8 cellular contexts compared by ENCODE assay signal in the genomic region with DNA sequence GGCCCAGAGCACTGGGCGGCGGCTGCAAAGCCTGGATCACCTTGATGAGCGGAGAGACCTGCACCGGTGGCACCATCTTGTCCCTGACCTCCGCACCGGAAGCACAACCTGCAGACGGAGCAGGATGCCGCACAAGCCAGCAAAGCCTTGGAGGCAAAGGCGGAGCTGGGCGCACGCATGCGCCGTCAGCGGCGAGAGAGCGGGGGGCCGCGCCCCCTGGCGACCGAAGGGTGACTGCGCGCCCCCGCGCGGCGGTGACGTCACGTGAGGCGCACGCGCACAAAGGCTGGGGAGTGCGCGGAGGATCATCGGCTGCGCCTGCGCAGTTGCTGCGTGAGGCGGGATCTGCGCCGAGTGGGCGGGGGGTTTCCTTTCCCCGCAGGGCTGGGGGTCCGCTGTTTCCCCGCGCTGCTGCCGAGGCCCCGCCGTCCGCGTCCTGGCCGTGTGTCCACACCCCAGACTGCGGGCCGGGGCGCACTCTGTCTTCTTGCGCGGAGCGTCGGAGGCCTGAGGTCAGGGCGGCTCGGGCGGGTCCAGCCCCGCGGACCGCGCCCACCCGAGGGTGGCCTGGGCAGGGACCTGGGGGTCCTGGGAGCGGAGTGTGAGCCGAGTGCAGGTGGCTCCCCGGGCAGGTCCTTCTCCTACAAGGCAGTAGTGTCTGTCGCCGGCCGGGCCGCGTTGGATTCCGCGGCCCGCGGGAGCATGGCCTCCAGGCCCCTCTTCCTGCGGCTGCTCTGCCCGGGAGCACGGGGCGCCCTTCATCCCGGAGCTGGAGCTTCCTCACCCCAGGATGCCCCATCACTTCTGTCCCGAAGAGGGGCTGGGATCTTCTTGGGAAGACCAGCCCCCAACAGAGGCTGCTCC. TPM values are rescaled to one million over a fixed set of nuclear protein-coding genes. Genes with fewer than 3 reads are reported as not detected.
DNase-seq lines count a peak whose midpoint lies in the region; ATAC-seq, FAIRE-seq and TF ChIP-seq lines count a peak whose summit lies in the region.

A gene with protein sequence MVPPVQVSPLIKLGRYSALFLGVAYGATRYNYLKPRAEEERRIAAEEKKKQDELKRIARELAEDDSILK (minus strand): TSS at position 105 of the 864 bp plus-strand sequence. CDS start 29 bp downstream, at position 76.
A gene with protein sequence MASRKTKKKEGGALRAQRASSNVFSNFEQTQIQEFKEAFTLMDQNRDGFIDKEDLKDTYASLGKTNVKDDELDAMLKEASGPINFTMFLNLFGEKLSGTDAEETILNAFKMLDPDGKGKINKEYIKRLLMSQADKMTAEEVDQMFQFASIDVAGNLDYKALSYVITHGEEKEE (plus strand): TSS at position 371 of the 864 bp plus-strand sequence. CDS start 3,485 bp downstream, outside the sequence.

- TF ChIP-seq CTCF in AG04450 (IDR thresholded peaks at IDR 0.05; ENCODE audit: low read depth, low read length) (peak; percentile 76), VCaP (conservative IDR thresholded peaks at IDR 0.05) (peak; percentile 96), breast epithelium (IDR thresholded peaks at IDR 0.05) (peak; percentile 79 to 95 (median 93))

- WGBS in small intestine, 3 donors: 0 to 1% (median 0%) methylated on average over 44 to 84 of the region's 84 CpGs

- H3K36me3 ChIP-seq in breast epithelium (no peaks in the 10 kb centered on the region), small intestine (ENCODE audit: control insufficient read depth in 2 of 2, insufficient read depth in 2 of 2, low read length in 2 of 2) (peaks cover 6 to 9% of the 10 kb centered on the region in 2 donors)

- H3K9me3 ChIP-seq in AG04450 (ENCODE audit: control insufficient read depth, insufficient read depth, low read length) (no peaks in the 10 kb centered on the region; the same call in 1 of the 2 replicates), breast epithelium (no peaks in the 10 kb centered on the region), small intestine (ENCODE audit: control insufficient read depth, low read depth) (no peaks in the 10 kb centered on the region)

- POLR2A ChIA-PET in AG04450 (lab: Yijun Ruan, JAX): interaction anchor here (0.7 to 1.4 kb wide), 4 partner anchors 8 to 175 kb away, joined by 3 to 11 read pairs (median 4); no protein-coding TSS in a partner anchor

- TF ChIP-seq POLR2A in breast epithelium (IDR thresholded peaks at IDR 0.05): peak; percentile 76

- intact Hi-C loops in breast epithelium (cut with DNase I; ENCODE audit: low total_unique reads): loop anchor here (10.0 kb wide), 1 partner anchor 320 kb away; a partner anchor contains a TSS

- H3K27ac ChIP-seq in AG04450 (ENCODE audit: low read depth, low read length) (peak within 1 kb of the TSS; percentile 21), VCaP (peak within 1 kb of the TSS; percentile 92), breast epithelium (peak within 1 kb of the TSS; percentile 94 to 98), small intestine (ENCODE audit: low read depth in 1 of 2, low read length in 1 of 2) (peak within 1 kb of the TSS; percentile 89 to 90)

- ATAC-seq in GM18870 (IDR thresholded peaks at IDR 0.05; ENCODE audit: unreplicated experiment) (peak; percentile 74), HG03135 (IDR thresholded peaks at IDR 0.05; ENCODE audit: unreplicated experiment) (peak; percentile 80)

- FAIRE-seq in small intestine (lab: Jason Lieb, UNC): no peak

- CTCF ChIA-PET in AG04450 (lab: Charles Lee): interaction anchor here (0.6 to 1.3 kb wide), 5 partner anchors 9 to 558 kb away, joined by 3 to 4 read pairs (median 3); no protein-coding TSS in a partner anchor

- no peaks in the 10 kb centered on the region for H3K27me3 ChIP-seq in AG04450 (ENCODE audit: control insufficient read depth, insufficient read depth, low read length)
- no peaks in the 10 kb centered on the region for H3K27me3 ChIP-seq in breast epithelium
- H3K27me3 ChIP-seq in small intestine (ENCODE audit: control insufficient read depth in 2 of 2, insufficient read depth in 2 of 2, low read length in 2 of 2): no peaks in the 10 kb centered on the region

- H3K4me1 ChIP-seq in breast epithelium (peaks cover 10 to 23% of the 10 kb centered on the region in 2 donors), small intestine (ENCODE audit: control insufficient read depth in 2 of 2, insufficient read depth in 1 of 2, low read depth in 1 of 2, low read length in 1 of 2) (peaks cover 2 to 3% of the 10 kb centered on the region in 2 donors)

- DNase-seq in AG04450 (ENCODE audit: low read depth, low spot score) (peak; percentile 89), NCI-H2196 (lab: John Stamatoyannopoulos, UW; ENCODE audit: unreplicated experiment) (peak; percentile 97), breast epithelium (ENCODE audit: low spot score in 2 of 2) (peak; percentile 96 to 97), iPS-NIHi11 (ENCODE audit: low spot score) (peak; percentile 99), small intestine (peak; percentile 97)

- peak within 1 kb of the TSS; percentile 84 for H3K4me3 ChIP-seq in AG04450 (ENCODE audit: low read depth, low read length)
- H3K4me3 ChIP-seq in breast epithelium: peak within 1 kb of the TSS; percentile 84 to 94 (median 87)
- peak within 1 kb of the TSS; percentile 71 to 83 for H3K4me3 ChIP-seq in small intestine (ENCODE audit: low read depth in 1 of 2, low read length in 2 of 2)

RNA-seq across cellular contexts. Expression of the first gene that starts in this region (rescaled TPM):
- polyA plus RNA-seq in AG04450 (2011; rRNA removed): 262 and 313 TPM in 2 replicates
- polyA minus RNA-seq in AG04450 (2011; rRNA and poly(A)+ RNA removed): 57.6 and 68.0 TPM in 2 replicates
- total RNA-seq in breast epithelium: 100 to 1,000 TPM; 108 to 179 (median 128) TPM
- polyA plus RNA-seq in small intestine: 1,000 to 10,000 TPM in 1 of 3 donors, 100 to 1,000 TPM in 2; 806 to 1,305 (median 980) TPM

RNA-seq across cellular contexts. Expression of the second gene that starts in this region (rescaled TPM):
- polyA plus RNA-seq in AG04450 (2011; rRNA removed) (12.3 and 13.0 TPM in 2 replicates), small intestine (100 to 1,000 TPM in 2 of 3 donors, 10 to 100 TPM in 1; 36.1 to 316 (median 266) TPM)
- 4.6 and 8.0 TPM in 2 replicates for polyA minus RNA-seq in AG04450 (2011; rRNA and poly(A)+ RNA removed)
- total RNA-seq in breast epithelium: 10 to 100 TPM in 2 of 3 donors, 1 to 10 TPM in 1; 7.9 to 14.9 (median 12.1) TPM

Comparison
In these comparisons a context has a peak if more than half of its experiments do, and no peak if none do; other contexts are left out.
1. Peak in every context shown above with its lines: DNase-seq, ATAC-seq, H3K4me3 ChIP-seq and H3K27ac ChIP-seq.
2. H3K27ac ChIP-seq: peak in every context shown above with its lines; median percentile 96 in breast epithelium; 92 in VCaP; 90 in small intestine; 21 in AG04450.